10 cellular contexts compared by ENCODE assay signal in genomic region chr10:34031410-34031809, GRCh38.
DNase-seq lines count a peak whose midpoint lies in the region; ATAC-seq and TF ChIP-seq lines count a peak whose summit lies in the region.
"Had no signal": no experiment of that assay in that cellular context is flagged by ENCODE, and none has a peak within 500 bp of the region (broad histone marks: within the 10 kb centered on the region; RNA-seq: fewer than 3 reads in every experiment).

No MANE protein-coding gene starts in this region.

- H3K36me3 ChIP-seq in adrenal gland (replicated peaks in 1 of 2), result no peaks in the 10 kb centered on the region

- H3K4me1 ChIP-seq in adrenal gland (replicated peaks in 1 of 2), result no peaks in the 10 kb centered on the region

- WGBS in adrenal gland, 4 donors, result 30 to 56% (median 46%) methylated on average over 3 of the region's 3 CpGs

- no peak overlapping the region for H3K27ac ChIP-seq in adrenal gland

- H3K27me3 ChIP-seq in adrenal gland, result peaks cover 5% of the 10 kb centered on the region

- intact Hi-C loops in adrenal gland (cut with DNase I) (no loop called here), sciatic nerve (cut with DNase I) (no loop called here)

- H3K27me3 Mint-ChIP-seq in stimulated activated naive CD8-positive, alpha-beta T cell treated with anti-CD3 and anti-CD28 coated beads, Interleukin-15, amount 100 ng/mL, for 72 hours, result no peaks in the 10 kb centered on the region

- DNase-seq in Daoy (ENCODE audit: low read depth), result peak; percentile 4
- peak; percentile 23 to 75 (median 57) for DNase-seq in adrenal gland
- DNase-seq in fibroblast of villous mesenchyme (ENCODE audit: low read depth), result peak; percentile 48
- DNase-seq in sciatic nerve (ENCODE audit: low spot score), result peak; percentile 63
- no peak for DNase-seq in stimulated activated naive CD8-positive, alpha-beta T cell treated with anti-CD3 and anti-CD28 coated beads, Interleukin-15, amount 100 ng/mL, for 72 hours
- no peak for DNase-seq in activated naive CD4-positive, alpha-beta T cell treated with Interleukin-2 at 50 U/mL for 16 hours
- no peak for DNase-seq in stimulated activated CD4-positive, alpha-beta T cell treated with anti-CD3 and anti-CD28 coated beads, Interleukin-12 subunit alpha, Interleukin-12 subunit beta, amount 100 ng/mL, for 4 hours
- no peak for DNase-seq in stimulated activated CD8-positive, alpha-beta memory T cell treated with anti-CD3 and anti-CD28 coated beads, Interleukin-4, amount 100 ng/mL, for 48 hours

- no peak overlapping the region for H3K27ac Mint-ChIP-seq in stimulated activated naive CD8-positive, alpha-beta T cell treated with anti-CD3 and anti-CD28 coated beads, Interleukin-15, amount 100 ng/mL, for 72 hours
- H3K27ac Mint-ChIP-seq: CD14-positive monocyte had no signal

- peak; percentile 93 for ATAC-seq in sciatic nerve
- ATAC-seq in stimulated activated naive CD8-positive, alpha-beta T cell treated with anti-CD3 and anti-CD28 coated beads, Interleukin-15, amount 100 ng/mL, for 72 hours, result no peak
- ATAC-seq: Panc1 had no signal

- H3K4me3 ChIP-seq in adrenal gland (no peak overlapping the region), fibroblast of villous mesenchyme (ENCODE audit: low read depth, low read length) (no peak overlapping the region)

- TF ChIP-seq POLR2A in adrenal gland (IDR thresholded peaks at IDR 0.05), result no peak

- no peak overlapping the region for H3K4me3 Mint-ChIP-seq in stimulated activated naive CD8-positive, alpha-beta T cell treated with anti-CD3 and anti-CD28 coated beads, Interleukin-15, amount 100 ng/mL, for 72 hours
- H3K4me3 Mint-ChIP-seq: CD14-positive monocyte had no signal

- H3K9me3 ChIP-seq in adrenal gland (replicated peaks in 1 of 3), result no peaks in the 10 kb centered on the region

- no peak for TF ChIP-seq CTCF in adrenal gland (IDR thresholded peaks at IDR 0.05)
- no peak for TF ChIP-seq CTCF in fibroblast of villous mesenchyme (IDR thresholded peaks at IDR 0.05; ENCODE audit: insufficient read depth, low read depth, low read length)

- no peaks in the 10 kb centered on the region for H3K9me3 Mint-ChIP-seq in stimulated activated naive CD8-positive, alpha-beta T cell treated with anti-CD3 and anti-CD28 coated beads, Interleukin-15, amount 100 ng/mL, for 72 hours

- no peaks in the 10 kb centered on the region for H3K4me1 Mint-ChIP-seq in stimulated activated naive CD8-positive, alpha-beta T cell treated with anti-CD3 and anti-CD28 coated beads, Interleukin-15, amount 100 ng/mL, for 72 hours

Comparison
In these comparisons a context has a peak if more than half of its experiments do, and no peak if none do; other contexts are left out.
1. DNase-seq: peak in Daoy (single experiment), adrenal gland (7 of 7), fibroblast of villous mesenchyme (single experiment) and sciatic nerve (single experiment); none in stimulated activated naive CD8-positive, alpha-beta T cell treated with anti-CD3 and anti-CD28 coated beads, Interleukin-15, amount 100 ng/mL, for 72 hours (0 of 2), activated naive CD4-positive, alpha-beta T cell treated with Interleukin-2 at 50 U/mL for 16 hours (single experiment), stimulated activated CD4-positive, alpha-beta T cell treated with anti-CD3 and anti-CD28 coated beads, Interleukin-12 subunit alpha, Interleukin-12 subunit beta, amount 100 ng/mL, for 4 hours (single experiment) and stimulated activated CD8-positive, alpha-beta memory T cell treated with anti-CD3 and anti-CD28 coated beads, Interleukin-4, amount 100 ng/mL, for 48 hours (single experiment).